In genomic region chr18:36376361-36376760, GRCh38 we compare ENCODE assay signal across 21 cellular contexts.
A peak's percentile ranks its signal among the peaks of the same experiment; 100 is the strongest.
DNase-seq lines count a peak whose midpoint lies in the region; ATAC-seq and TF ChIP-seq lines count a peak whose summit lies in the region.
"Had no signal": no experiment of that assay in that cellular context is flagged by ENCODE, and none has a peak within 500 bp of the region (broad histone marks: within the 10 kb centered on the region; RNA-seq: fewer than 3 reads in every experiment).

No MANE protein-coding gene starts in this region.

- H3K27ac Mint-ChIP-seq in CD4-positive, alpha-beta memory T cell, result no peak overlapping the region
- H3K27ac Mint-ChIP-seq: activated naive CD4-positive, alpha-beta T cell treated with anti-CD3 and anti-CD28 coated beads, Interleukin-2, amount 50 U/mL, for 24 hours; T-helper 17 cell; type B pancreatic cell had no signal

- H3K4me1 Mint-ChIP-seq in CD4-positive, alpha-beta memory T cell, result no peaks in the 10 kb centered on the region
- H3K4me1 Mint-ChIP-seq: activated naive CD4-positive, alpha-beta T cell treated with anti-CD3 and anti-CD28 coated beads, Interleukin-2, amount 50 U/mL, for 24 hours had no signal

- peak; percentile 55 for ATAC-seq in GM19463 (IDR thresholded peaks at IDR 0.05; ENCODE audit: unreplicated experiment)
- ATAC-seq in SK-N-SH treated with all-trans-retinoic acid at 6 μM for 48 hours, result peak; percentile 42; the same call in 2 of the 3 replicates
- no peak for ATAC-seq in HG02588 (IDR thresholded peaks at IDR 0.05; ENCODE audit: unreplicated experiment)
- ATAC-seq in HG03139 (IDR thresholded peaks at IDR 0.05; ENCODE audit: unreplicated experiment), result no peak
- ATAC-seq: left cardiac atrium, T-helper 17 cell had no signal

- no peak for TF ChIP-seq CTCF in foreskin fibroblast (IDR thresholded peaks at IDR 0.05; ENCODE audit: low read depth, low read length)

- H3K4me3 Mint-ChIP-seq in CD4-positive, alpha-beta memory T cell, result no peak overlapping the region
- H3K4me3 Mint-ChIP-seq: activated naive CD4-positive, alpha-beta T cell treated with anti-CD3 and anti-CD28 coated beads, Interleukin-2, amount 50 U/mL, for 24 hours; T-helper 17 cell; type B pancreatic cell had no signal

- H3K4me3 ChIP-seq in foreskin fibroblast (ENCODE audit: low read depth in 1 of 2, low read length in 2 of 2), result no peak overlapping the region
- H3K4me3 ChIP-seq in CD4-positive, alpha-beta memory T cell (ENCODE audit: low read length in 2 of 2), result no peak overlapping the region
- H3K4me3 ChIP-seq: BLaER1, Peyer's patch had no signal

- no peak overlapping the region for H3K27ac ChIP-seq in CD4-positive, alpha-beta memory T cell (ENCODE audit: low read depth, low read length)
- H3K27ac ChIP-seq: BLaER1, Peyer's patch had no signal

- no peaks in the 10 kb centered on the region for H3K36me3 Mint-ChIP-seq in CD4-positive, alpha-beta memory T cell
- H3K36me3 Mint-ChIP-seq: activated naive CD4-positive, alpha-beta T cell treated with anti-CD3 and anti-CD28 coated beads, Interleukin-2, amount 50 U/mL, for 24 hours; type B pancreatic cell had no signal

- peaks cover 0 to under 1% (median 0%) of the 10 kb centered on the region in 8 donors for H3K9me3 Mint-ChIP-seq in CD4-positive, alpha-beta memory T cell

- POLR2A ChIA-PET in CD4-positive, alpha-beta memory T cell (lab: Charles Lee; ENCODE audit: partially characterized antibody), result no interaction called here

- no peaks in the 10 kb centered on the region for H3K36me3 ChIP-seq in CD4-positive, alpha-beta memory T cell (ENCODE audit: insufficient read depth, low read length)
- H3K36me3 ChIP-seq: BLaER1, Peyer's patch had no signal

- no peaks in the 10 kb centered on the region for H3K9me3 ChIP-seq in CD4-positive, alpha-beta memory T cell (ENCODE audit: control insufficient read depth in 1 of 2, low read length in 2 of 2)
- H3K9me3 ChIP-seq: BLaER1, Peyer's patch had no signal

- peaks cover 10 to 19% of the 10 kb centered on the region in 2 donors for H3K27me3 Mint-ChIP-seq in CD4-positive, alpha-beta memory T cell

- peak; percentile 25 for DNase-seq in AG08396 (ENCODE audit: low spot score)
- DNase-seq in foreskin fibroblast, result peak; percentile 32 to 65
- no peak for DNase-seq in CD4-positive, alpha-beta memory T cell
- no peak for DNase-seq in NCI-H510A treated with DMSO at 0.1 percent for 48 hours (lab: John Stamatoyannopoulos, UW)
- DNase-seq: activated CD4-positive, alpha-beta T cell treated with anti-CD3 and anti-CD28 coated beads for 48 hours; effector CD8-positive, alpha-beta T cell; GDM1; glutamatergic neuron; left cardiac atrium; NCI-H1436; NCI-H2107; Peyer's patch; retina; T-helper 17 cell had no signal

- intact Hi-C loops in CD4-positive, alpha-beta memory T cell (cut with micrococcal nuclease), result no loop called here

- H3K4me1 ChIP-seq in CD4-positive, alpha-beta memory T cell (ENCODE audit: insufficient read depth, low read length), result no peaks in the 10 kb centered on the region
- H3K4me1 ChIP-seq: Peyer's patch had no signal

- CTCF ChIA-PET in CD4-positive, alpha-beta memory T cell (lab: Charles Lee; ENCODE audit: partially characterized antibody), result no interaction called here

- H3K27me3 ChIP-seq in CD4-positive, alpha-beta memory T cell (ENCODE audit: insufficient read depth, low read length), result peaks cover 3% of the 10 kb centered on the region
- H3K27me3 ChIP-seq: BLaER1, Peyer's patch had no signal

TF ChIP-seq in SK-N-SH treated with all-trans-retinoic acid at 6 μM for 48 hours, 23 proteins besides CTCF, POLR2A, EP300 and RAD21:
- TF ChIP-seq ZC3H10 (CRISPR knock-in tag; IDR thresholded peaks at IDR 0.05) (no peak), ZNF70 (CRISPR knock-in tag; IDR thresholded peaks at IDR 0.05) (no peak), ARNTL (CRISPR knock-in tag; IDR thresholded peaks at IDR 0.05; ENCODE audit: borderline replicate concordance, low read depth) (no peak)
TF ChIP-seq in SK-N-SH treated with all-trans-retinoic acid at 6 μM for 48 hours: peak in this region for 0.

Comparison
In these comparisons a context has a peak if more than half of its experiments do, and no peak if none do; other contexts are left out.
1. DNase-seq: peak in AG08396 (single experiment) and foreskin fibroblast (2 of 2); none in CD4-positive, alpha-beta memory T cell (0 of 5) and NCI-H510A treated with DMSO at 0.1 percent for 48 hours (single experiment).
2. ATAC-seq: peak in GM19463 (single experiment) and SK-N-SH treated with all-trans-retinoic acid at 6 μM for 48 hours (single experiment); none in HG02588 (single experiment) and HG03139 (single experiment).